Comparison of ENCODE assay signal across 19 cellular contexts in the genomic region with DNA sequence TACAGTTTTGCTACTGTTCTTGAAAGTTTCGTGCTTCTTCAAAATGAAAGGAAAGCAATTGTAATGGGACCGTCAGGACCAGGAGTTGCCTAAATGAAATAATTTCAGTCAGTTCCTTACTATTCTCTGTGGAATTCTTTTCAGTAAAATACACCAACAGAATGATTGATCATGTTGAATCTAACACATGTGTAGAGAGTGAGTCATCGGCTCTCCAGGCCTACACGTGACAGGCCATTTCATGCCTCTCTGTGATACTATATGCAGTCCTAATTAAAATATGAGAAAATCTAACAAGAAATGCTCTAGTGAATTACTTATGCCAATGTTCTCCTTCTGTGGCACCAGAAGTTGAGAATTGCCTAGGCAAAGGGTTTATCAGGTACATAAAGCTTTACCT.
"Had no signal": no experiment of that assay in that cellular context is flagged by ENCODE, and none has a peak within 500 bp of the region (broad histone marks: within the 10 kb centered on the region; RNA-seq: fewer than 3 reads in every experiment).

No MANE protein-coding gene starts in this region.

- H3K4me2 ChIP-seq: neural progenitor cell had no signal

- H3K4me3 ChIP-seq: coronary artery, gastroesophageal sphincter, lung, neural progenitor cell, sigmoid colon, stomach, thoracic aorta had no signal

- ATAC-seq: activated CD8-positive, alpha-beta T cell treated with anti-CD3 and anti-CD28 coated beads for 36 hours; activated T-cell treated with anti-CD3 and anti-CD28 coated beads, Interleukin-2, amount 50 U/mL, for 4 hours; esophagus mucosa; gastroesophageal sphincter; left colon; T-helper 17 cell; WTC11 had no signal

- H3K9me3 ChIP-seq: gastroesophageal sphincter, sigmoid colon, stomach, thoracic aorta had no signal

- DNase-seq: activated CD4-positive, alpha-beta T cell treated with anti-CD3 and anti-CD28 coated beads for 4 hours; activated CD8-positive, alpha-beta T cell treated with anti-CD3 and anti-CD28 coated beads for 36 hours; activated effector memory CD4-positive, alpha-beta T cell treated with Interleukin-2 at 50 U/mL for 16 hours; activated naive CD4-positive, alpha-beta T cell treated with anti-CD3 and anti-CD28 coated beads, Interleukin-2, amount 50 U/mL, for 16 hours; activated T-cell treated with anti-CD3 and anti-CD28 coated beads, Interleukin-2, amount 50 U/mL, for 4 hours; central memory CD4-positive, alpha-beta T cell; left colon; naive B cell; sigmoid colon; stimulated activated CD4-positive, alpha-beta T cell treated with anti-CD3 and anti-CD28 coated beads, Interleukin-1b, Interleukin-23, amount 100 ng/mL, for 48 hours; stomach; T-helper 17 cell had no signal

- H3K9ac ChIP-seq: neural progenitor cell had no signal

- H3K27ac ChIP-seq: coronary artery, gastroesophageal sphincter, neural progenitor cell, sigmoid colon, stomach, thoracic aorta had no signal

- H3K27me3 ChIP-seq: gastroesophageal sphincter, neural progenitor cell, sigmoid colon, stomach had no signal

- H2AFZ ChIP-seq: neural progenitor cell had no signal

- H3K36me3 ChIP-seq: gastroesophageal sphincter, neural progenitor cell, sigmoid colon, stomach, thoracic aorta had no signal

- H3K4me1 ChIP-seq: gastroesophageal sphincter, neural progenitor cell, sigmoid colon, stomach had no signal
